In the genomic region with DNA sequence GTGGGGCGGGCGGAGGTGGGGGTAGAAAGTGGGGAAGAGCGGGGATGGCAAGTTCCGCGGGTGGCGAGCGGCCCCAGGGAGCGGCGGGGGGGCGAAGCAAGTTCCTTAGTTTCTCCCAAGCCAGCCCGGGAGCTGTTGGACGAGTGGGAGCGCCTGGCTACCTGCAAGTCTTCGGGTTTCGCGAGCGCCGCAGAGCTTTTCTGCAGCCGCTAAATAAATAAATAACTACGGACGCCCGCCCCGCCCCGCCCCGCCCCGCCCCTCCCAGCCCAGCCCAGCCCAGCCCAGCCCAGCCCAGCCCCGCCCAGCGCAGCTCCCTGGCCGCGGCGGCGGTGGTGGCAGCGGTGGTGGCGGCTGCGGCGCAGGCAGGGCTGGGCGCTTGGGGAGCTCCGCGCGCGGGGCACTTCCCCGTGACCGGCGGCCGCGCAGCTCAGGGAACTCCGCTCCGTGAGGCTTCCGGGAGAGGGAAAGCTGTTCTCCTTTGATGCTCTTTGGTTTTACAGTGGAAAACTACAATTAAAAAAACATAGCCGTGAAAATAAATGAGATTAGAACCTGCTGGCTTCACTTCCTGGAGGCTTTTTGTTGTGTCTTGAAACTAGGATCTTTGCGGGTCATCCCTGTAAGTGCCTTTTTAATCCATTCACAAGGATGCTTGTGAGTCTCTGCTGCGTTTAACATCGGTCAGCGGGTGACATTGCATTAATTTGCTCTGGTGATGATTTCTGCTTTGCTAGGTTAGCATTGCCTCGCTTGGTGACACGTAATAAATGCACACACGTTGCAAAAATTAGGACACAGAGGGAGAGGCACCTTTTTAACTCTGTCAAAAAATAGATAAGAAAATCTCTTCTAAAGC, we compare ENCODE assay signal across 8 cellular contexts. TPM values are rescaled to one million over a fixed set of nuclear protein-coding genes. Genes with fewer than 3 reads are reported as not detected.
DNase-seq lines count a peak whose midpoint lies in the region; ATAC-seq, FAIRE-seq and TF ChIP-seq lines count a peak whose summit lies in the region.

A gene (plus strand): TSS at position 438 of the 859 bp plus-strand sequence. CDS start 5,498 bp downstream, outside the sequence.

- no peak for TF ChIP-seq CTCF in C4-2B (conservative IDR thresholded peaks at IDR 0.05)
- no peak for TF ChIP-seq CTCF in neural progenitor cell (IDR thresholded peaks at IDR 0.05)

- H3K27me3 ChIP-seq in neural progenitor cell (peaks cover 30% of the 10 kb centered on the region), stomach smooth muscle (ENCODE audit: control insufficient read depth in 1 of 2, insufficient read depth in 2 of 2, low read length in 2 of 2) (no peaks in the 10 kb centered on the region)

- peaks cover 16% of the 10 kb centered on the region for H3K27me3 Mint-ChIP-seq in neural progenitor cell (ENCODE audit: insufficient read depth, low read depth)

- DNase-seq in RCC 7860 (ENCODE audit: low spot score) (peak; percentile 62), foreskin melanocyte (peak; percentile 33), neural progenitor cell (ENCODE audit: low spot score) (peak; percentile 92)
- DNase-seq in activated naive CD4-positive, alpha-beta T cell (lab: John Stamatoyannopoulos, UW) = peak; percentile 9 to 48 (median 18)

- peak within 1 kb of the TSS; percentile 70 for H3K4me3 ChIP-seq in neural progenitor cell
- peak within 1 kb of the TSS; percentile 83 to 92 for H3K4me3 ChIP-seq in stomach smooth muscle (ENCODE audit: low read length in 2 of 2)

- H4K20me1 ChIP-seq in neural progenitor cell (ENCODE audit: low read depth) = no peaks in the 10 kb centered on the region

- no peak within 1 kb of the TSS for H3K9ac ChIP-seq in neural progenitor cell
- peak within 1 kb of the TSS; percentile 88 to 97 for H3K9ac ChIP-seq in stomach smooth muscle (ENCODE audit: low read length in 2 of 2)

- H3K79me2 ChIP-seq in neural progenitor cell (ENCODE audit: low read depth) = no peaks in the 10 kb centered on the region

- H3K9me3 ChIP-seq in neural progenitor cell (ENCODE audit: low read depth) (no peaks in the 10 kb centered on the region), stomach smooth muscle (ENCODE audit: control insufficient read depth in 2 of 2, low read length in 2 of 2) (no peaks in the 10 kb centered on the region)

- H3K4me1 Mint-ChIP-seq in neural progenitor cell = peaks cover 15% of the 10 kb centered on the region

- H3K4me3 Mint-ChIP-seq in neural progenitor cell = peak within 1 kb of the TSS; percentile 90

- TF ChIP-seq POLR2A in GM19193 (IDR thresholded peaks at IDR 0.05; ENCODE audit: extremely low read depth, insufficient read depth, insufficient read length) = peak; percentile 75

- FAIRE-seq in RCC 7860 (lab: Jason Lieb, UNC) = no peak

- H3K4me2 ChIP-seq in neural progenitor cell = peak within 1 kb of the TSS; percentile 77

- peak; percentile 61 for ATAC-seq in HG03460 (IDR thresholded peaks at IDR 0.05; ENCODE audit: unreplicated experiment)

- H3K36me3 ChIP-seq in neural progenitor cell (no peaks in the 10 kb centered on the region), stomach smooth muscle (ENCODE audit: control insufficient read depth in 2 of 2, insufficient read depth in 2 of 2, low read length in 2 of 2) (no peaks in the 10 kb centered on the region)

- H3K27ac ChIP-seq in C4-2B = peak within 1 kb of the TSS; percentile 81
- peak within 1 kb of the TSS; percentile 74 for H3K27ac ChIP-seq in neural progenitor cell
- H3K27ac ChIP-seq in stomach smooth muscle (ENCODE audit: low read length) = peak within 1 kb of the TSS; percentile 98

- no peaks in the 10 kb centered on the region for H3K36me3 Mint-ChIP-seq in neural progenitor cell

- peaks cover 3% of the 10 kb centered on the region for H3K4me1 ChIP-seq in neural progenitor cell
- H3K4me1 ChIP-seq in stomach smooth muscle (ENCODE audit: control insufficient read depth, insufficient read depth, low read length) = peaks cover 11% of the 10 kb centered on the region

- peak within 1 kb of the TSS; percentile 78 for H3K27ac Mint-ChIP-seq in neural progenitor cell

- H3K9me3 Mint-ChIP-seq in neural progenitor cell = peaks cover 2% of the 10 kb centered on the region

- peak within 1 kb of the TSS; percentile 80 for H2AFZ ChIP-seq in neural progenitor cell (replicated peaks)

- H3F3A ChIP-seq in neural progenitor cell (ENCODE audit: low read depth) = peaks cover 17% of the 10 kb centered on the region

RNA-seq across cellular contexts. Expression of the gene that starts here (rescaled TPM):
- not detected in 2 replicates for total RNA-seq in neural progenitor cell (ENCODE audit: low replicate concordance)

Comparison
In these comparisons a context has a peak if more than half of its experiments do, and no peak if none do; other contexts are left out.
1. Peak in every context shown above with its lines: DNase-seq, ATAC-seq, H3K4me3 ChIP-seq and H3K27ac ChIP-seq.
2. Peak in DNase-seq, H3K4me3 ChIP-seq, H3K27ac ChIP-seq and H3K4me2 ChIP-seq in neural progenitor cell; RNA of the gene not detected or under 1 TPM.
3. DNase-seq: peak in every context shown above with its lines; median percentile 92 in neural progenitor cell; 62 in RCC 7860; 33 in foreskin melanocyte; 18 in activated naive CD4-positive, alpha-beta T cell.